ENCODE assay signal across 8 cellular contexts in genomic region chr6:188821-189655, GRCh38.
DNase-seq lines count a peak whose midpoint lies in the region; ATAC-seq and TF ChIP-seq lines count a peak whose summit lies in the region.

No MANE protein-coding gene starts in this region.

- H3K36me3 ChIP-seq in left lung: no peaks in the 10 kb centered on the region

- H3K27me3 ChIP-seq in left lung: no peaks in the 10 kb centered on the region

- H3K4me1 ChIP-seq in left lung: peaks cover 0 to 4% of the 10 kb centered on the region in 2 donors

- peak; percentile 70 for ATAC-seq in GM18867 (IDR thresholded peaks at IDR 0.05; ENCODE audit: unreplicated experiment)
- peak; percentile 44 for ATAC-seq in HG03064 (IDR thresholded peaks at IDR 0.05; ENCODE audit: low read depth, unreplicated experiment)
- ATAC-seq in left lung: peak; percentile 95

- TF ChIP-seq CTCF in AG09319 (IDR thresholded peaks at IDR 0.05; ENCODE audit: low read depth, low read length) (peak; percentile 85), left lung (IDR thresholded peaks at IDR 0.05) (peak; percentile 84 to 85)

- H3K27ac ChIP-seq in left lung: no peak overlapping the region

- intact Hi-C loops in left lung (cut with DNase I): no loop called here

- no peak overlapping the region for H3K4me3 ChIP-seq in left lung

- no peaks in the 10 kb centered on the region for H3K9me3 ChIP-seq in left lung

- peak; percentile 22 for DNase-seq in AG09319 (ENCODE audit: extremely low read depth, low read depth)
- peak; percentile 80 for DNase-seq in NCI-H2227 (lab: John Stamatoyannopoulos, UW; ENCODE audit: unreplicated experiment)
- DNase-seq in activated CD4-positive, alpha-beta T cell treated with anti-CD3 and anti-CD28 coated beads for 1 hour: peak; percentile 67
- DNase-seq in cerebellum (ENCODE audit: low spot score): peak; percentile 59
- DNase-seq in left lung: peak; percentile 90
- peak; percentile 76 to 78 for DNase-seq in stimulated activated CD4-positive, alpha-beta T cell treated with anti-CD3 and anti-CD28 coated beads, Interleukin-4, amount 100 ng/mL, for 48 hours (ENCODE audit: low read depth in 2 of 2)

Comparison
In these comparisons a context has a peak if more than half of its experiments do, and no peak if none do; other contexts are left out.
1. DNase-seq: peak in every context shown above with its lines; median percentile 90 in left lung; 80 in NCI-H2227; 77 in stimulated activated CD4-positive, alpha-beta T cell treated with anti-CD3 and anti-CD28 coated beads, Interleukin-4, amount 100 ng/mL, for 48 hours; 67 in activated CD4-positive, alpha-beta T cell treated with anti-CD3 and anti-CD28 coated beads for 1 hour; 59 in cerebellum; 22 in AG09319.
2. ATAC-seq: peak in every context shown above with its lines; median percentile 95 in left lung; 70 in GM18867; 44 in HG03064.